In genomic region chr13:27826379-27827353, GRCh38 we compare ENCODE assay signal across 7 cellular contexts. TPM values are rescaled to one million over a fixed set of nuclear protein-coding genes. Genes with fewer than 3 reads are reported as not detected.
DNase-seq lines count a peak whose midpoint lies in the region; ATAC-seq, FAIRE-seq and TF ChIP-seq lines count a peak whose summit lies in the region.

No MANE protein-coding gene starts in this region.

- 9 to 11% methylated on average over 30 of the region's 30 CpGs for WGBS in heart right ventricle, 2 donors

- peaks cover 7% of the 10 kb centered on the region for H3K4me1 Mint-ChIP-seq in progenitor cell of endocrine pancreas (ENCODE audit: low read depth)

- no peaks in the 10 kb centered on the region for H3K36me3 ChIP-seq in adipocyte (ENCODE audit: control insufficient read depth, insufficient read depth, low read length, severe bottlenecking)
- H3K36me3 ChIP-seq in heart right ventricle = no peaks in the 10 kb centered on the region
- H3K36me3 ChIP-seq in upper lobe of right lung = no peaks in the 10 kb centered on the region

- no peak overlapping the region for H3K27ac ChIP-seq in heart right ventricle
- no peak overlapping the region for H3K27ac ChIP-seq in upper lobe of right lung

- ATAC-seq in heart right ventricle (peak; percentile 87 to 95 (median 91)), upper lobe of right lung (peak; percentile 94)

- H3K4me3 Mint-ChIP-seq in progenitor cell of endocrine pancreas (ENCODE audit: low read depth) = peak overlapping the region; percentile 65

- H3K4me1 ChIP-seq in adipocyte (ENCODE audit: control insufficient read depth, insufficient read depth, low read length) (peaks cover 12% of the 10 kb centered on the region), heart right ventricle (peaks cover 0 to 18% (median 8%) of the 10 kb centered on the region in 9 donors), upper lobe of right lung (no peaks in the 10 kb centered on the region)

- TF ChIP-seq CTCF in heart right ventricle (IDR thresholded peaks at IDR 0.05) (peak; percentile 82 to 97 (median 92)), progenitor cell of endocrine pancreas (IDR thresholded peaks at IDR 0.05; ENCODE audit: unreplicated experiment) (peak; percentile 94), upper lobe of right lung (IDR thresholded peaks at IDR 0.05) (peak; percentile 92)

- DNase-seq in GM12891 (ENCODE audit: insufficient read length, low spot score) = peak; percentile 62
- peak; percentile 85 for DNase-seq in NCI-H1092 (lab: John Stamatoyannopoulos, UW)
- DNase-seq in SKM-1 treated with dmso at 0.1 percent for 144 hours (lab: John Stamatoyannopoulos, UW; ENCODE audit: unreplicated experiment) = peak; percentile 64
- peak; percentile 94 for DNase-seq in adipocyte (ENCODE audit: low read depth)
- DNase-seq in heart right ventricle = peak; percentile 74 to 76
- peak; percentile 89 for DNase-seq in progenitor cell of endocrine pancreas (ENCODE audit: low spot score, unreplicated experiment)
- DNase-seq in upper lobe of right lung = peak; percentile 90

- no peaks in the 10 kb centered on the region for H3K9me3 ChIP-seq in adipocyte (ENCODE audit: control insufficient read depth, low read length)
- H3K9me3 ChIP-seq in heart right ventricle = no peaks in the 10 kb centered on the region
- H3K9me3 ChIP-seq in upper lobe of right lung = no peaks in the 10 kb centered on the region

- H3K27me3 Mint-ChIP-seq in progenitor cell of endocrine pancreas = peaks cover 79% of the 10 kb centered on the region

- peak overlapping the region; percentile 39 for H3K4me3 ChIP-seq in adipocyte (ENCODE audit: low read length)
- H3K4me3 ChIP-seq in heart right ventricle = peak overlapping the region in 7 of 10 donors; percentile 4 to 37 (median 23)
- no peak overlapping the region for H3K4me3 ChIP-seq in upper lobe of right lung

- peaks cover 65% of the 10 kb centered on the region for H3K27me3 ChIP-seq in adipocyte (replicated peaks; ENCODE audit: control insufficient read depth, insufficient read depth, low read length)
- H3K27me3 ChIP-seq in heart right ventricle = peaks cover 0 to 100% (median 89%) of the 10 kb centered on the region in 7 donors
- peaks cover 65% of the 10 kb centered on the region for H3K27me3 ChIP-seq in upper lobe of right lung

- peak; percentile 88 for FAIRE-seq in GM12891 (lab: Jason Lieb, UNC)

- no peak overlapping the region for H3K27ac Mint-ChIP-seq in progenitor cell of endocrine pancreas

- H3K36me3 Mint-ChIP-seq in progenitor cell of endocrine pancreas (ENCODE audit: insufficient read depth) = no peaks in the 10 kb centered on the region

- no peak for TF ChIP-seq POLR2A in GM12891 (IDR thresholded peaks at IDR 0.05; ENCODE audit: low read depth, low read length)

- intact Hi-C loops in heart right ventricle (cut with DNase I) = loop anchor here (1.0 to 10.0 kb wide), 16 partner anchors 156 to 842 kb away; partner anchors contain the start of gene URAD (in 1 of the 10)
- intact Hi-C loops in upper lobe of right lung (cut with DNase I) = loop anchor here (10.0 kb wide), 3 partner anchors 148 to 452 kb away; no protein-coding TSS in a partner anchor

- H3K9me3 Mint-ChIP-seq in progenitor cell of endocrine pancreas (ENCODE audit: low read depth) = no peaks in the 10 kb centered on the region

- H3K9ac ChIP-seq in adipocyte (ENCODE audit: low read length) = no peak overlapping the region

TF ChIP-seq in GM12891, 5 proteins besides CTCF, POLR2A, EP300 and RAD21:
- TF ChIP-seq TAF1 (IDR thresholded peaks at IDR 0.05; ENCODE audit: low read depth, low read length) (no peak), SPI1 (IDR thresholded peaks at IDR 0.05; ENCODE audit: low read depth, low read length) (no peak), POU2F2 (IDR thresholded peaks at IDR 0.05; ENCODE audit: low read depth, low read length) (no peak), PAX5 (IDR thresholded peaks at IDR 0.05; ENCODE audit: insufficient read depth, low read length, severe bottlenecking) (no peak)

RNA-seq across cellular contexts. Expression of gene GSX1, which starts 34.4 kb away (rescaled TPM):
- not detected for polyA plus RNA-seq in GM12891 (2012; ENCODE audit: low read depth, missing spikeins)
- total RNA-seq in heart right ventricle (not detected), progenitor cell of endocrine pancreas (not detected in 2 replicates), upper lobe of right lung (not detected)
- not detected for polyA plus RNA-seq in heart right ventricle
